ENCODE assay signal across 1 cellular context in the genomic region with DNA sequence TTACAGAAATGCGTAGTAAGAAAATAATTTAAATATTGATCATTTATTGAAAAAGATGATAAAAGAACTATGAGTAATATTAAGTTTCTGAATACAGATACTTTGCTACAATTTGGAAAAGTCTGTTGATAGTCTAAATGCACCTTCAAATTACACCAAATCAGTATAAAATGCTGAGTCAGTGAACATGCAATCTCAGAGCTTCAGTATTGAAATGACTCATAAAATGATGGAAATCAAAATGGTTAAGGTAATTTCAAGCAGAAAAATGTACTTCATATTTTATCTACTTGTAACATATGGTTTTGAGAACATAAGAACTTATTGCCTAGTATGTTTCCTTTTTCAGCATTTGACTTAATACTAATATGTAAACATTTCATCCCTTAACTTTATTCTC.
TF ChIP-seq lines count a peak whose summit lies in the region.

No MANE protein-coding gene starts in this region.

TF ChIP-seq in K562, 482 proteins besides CTCF, POLR2A, EP300 and RAD21 (continued from another document):
- TF ChIP-seq SETDB1 (IDR thresholded peaks at IDR 0.05; ENCODE audit: low read length) (no peak), ZNF197 (CRISPR knock-in tag; IDR thresholded peaks at IDR 0.05; ENCODE audit: low read depth) (no peak), EGR1 (conservative IDR thresholded peaks at IDR 0.05) (no peak), SIX5 (IDR thresholded peaks at IDR 0.05; ENCODE audit: borderline replicate concordance in 1 of 2, insufficient read depth in 1 of 2, low read depth in 1 of 2, low read length in 2 of 2) (no peak), NEUROD1 (IDR thresholded peaks at IDR 0.05; ENCODE audit: borderline replicate concordance, low read depth, low read length, partially characterized antibody) (no peak), IRF9 (tag; IDR thresholded peaks at IDR 0.05) (no peak), NFE2 (IDR thresholded peaks at IDR 0.05; ENCODE audit: low read depth) (peak; percentile 69), CREM (IDR thresholded peaks at IDR 0.05; ENCODE audit: low read depth) (no peak), CREB3 (tag; conservative IDR thresholded peaks at IDR 0.05; ENCODE audit: low read depth) (no peak), ZFP91 (CRISPR knock-in tag; IDR thresholded peaks at IDR 0.05) (no peak), SRSF3 (IDR thresholded peaks at IDR 0.05; ENCODE audit: insufficient read depth, low read length) (no peak), ZNF316 (IDR thresholded peaks at IDR 0.05) (peak; percentile 95), ZNF740 (CRISPR knock-in tag; IDR thresholded peaks at IDR 0.05) (no peak), ZNF740 (tag; IDR thresholded peaks at IDR 0.05) (no peak), PTBP1 (IDR thresholded peaks at IDR 0.05; ENCODE audit: low read depth, low read length) (no peak), CEBPG (CRISPR knock-in tag; IDR thresholded peaks at IDR 0.05) (no peak), CEBPG (tag; conservative IDR thresholded peaks at IDR 0.05 in 1 of 2, IDR thresholded peaks at IDR 0.05 in 1 of 2) (no peak), ETS2 (tag; IDR thresholded peaks at IDR 0.05; ENCODE audit: borderline replicate concordance, poor library complexity, severe bottlenecking) (no peak), SAFB2 (IDR thresholded peaks at IDR 0.05; ENCODE audit: borderline replicate concordance, low read depth, low read length, severe bottlenecking) (no peak), ZKSCAN8 (CRISPR knock-in tag; IDR thresholded peaks at IDR 0.05) (no peak), ZNF217 (CRISPR knock-in tag; IDR thresholded peaks at IDR 0.05) (no peak)
- TF ChIP-seq, protein P1, sequence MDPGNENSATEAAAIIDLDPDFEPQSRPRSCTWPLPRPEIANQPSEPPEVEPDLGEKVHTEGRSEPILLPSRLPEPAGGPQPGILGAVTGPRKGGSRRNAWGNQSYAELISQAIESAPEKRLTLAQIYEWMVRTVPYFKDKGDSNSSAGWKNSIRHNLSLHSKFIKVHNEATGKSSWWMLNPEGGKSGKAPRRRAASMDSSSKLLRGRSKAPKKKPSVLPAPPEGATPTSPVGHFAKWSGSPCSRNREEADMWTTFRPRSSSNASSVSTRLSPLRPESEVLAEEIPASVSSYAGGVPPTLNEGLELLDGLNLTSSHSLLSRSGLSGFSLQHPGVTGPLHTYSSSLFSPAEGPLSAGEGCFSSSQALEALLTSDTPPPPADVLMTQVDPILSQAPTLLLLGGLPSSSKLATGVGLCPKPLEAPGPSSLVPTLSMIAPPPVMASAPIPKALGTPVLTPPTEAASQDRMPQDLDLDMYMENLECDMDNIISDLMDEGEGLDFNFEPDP (CRISPR knock-in tag; IDR thresholded peaks at IDR 0.05): no peak
TF ChIP-seq in K562: peak in this region for 13.
